ENCODE assay signal across 18 cellular contexts in the genomic region with DNA sequence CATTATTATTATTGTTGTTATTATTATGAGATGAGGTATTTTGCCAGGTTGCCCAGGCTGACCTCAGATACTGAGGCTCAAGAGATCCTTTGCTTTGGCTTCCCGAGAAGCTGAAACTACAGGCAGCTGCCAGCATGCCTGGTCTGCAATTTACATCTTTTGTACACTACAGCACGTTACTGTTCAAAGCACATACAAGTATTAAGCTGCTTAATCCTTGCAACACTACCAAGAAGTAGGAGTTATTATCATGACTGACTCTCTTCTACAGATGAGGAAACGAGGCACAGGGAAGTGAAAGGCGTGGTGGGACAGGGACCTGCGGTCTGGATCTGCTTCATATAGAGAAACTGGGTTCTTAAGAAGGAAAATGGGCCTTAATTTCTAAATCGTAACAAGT. TPM values are rescaled to one million over a fixed set of nuclear protein-coding genes. Genes with fewer than 3 reads are reported as not detected.
DNase-seq lines count a peak whose midpoint lies in the region; ATAC-seq, FAIRE-seq and TF ChIP-seq lines count a peak whose summit lies in the region.
"Had no signal": no experiment of that assay in that cellular context is flagged by ENCODE, and none has a peak within 500 bp of the region (broad histone marks: within the 10 kb centered on the region; RNA-seq: fewer than 3 reads in every experiment).

No MANE protein-coding gene starts in this region.

- intact Hi-C loops in heart right ventricle (cut with DNase I): loop anchor here in 1 of 10 donors (5.0 kb wide), 1 partner anchor 44 kb away; no protein-coding TSS in a partner anchor
- intact Hi-C loops in cardiac septum (cut with DNase I): no loop called here
- intact Hi-C loops in esophagus squamous epithelium (cut with DNase I): no loop called here
- intact Hi-C loops in tibial artery (cut with DNase I; ENCODE audit: low total_unique reads): no loop called here

- H3K9me3 ChIP-seq in heart right ventricle: no peaks in the 10 kb centered on the region
- H3K9me3 ChIP-seq in esophagus squamous epithelium: no peaks in the 10 kb centered on the region
- H3K9me3 ChIP-seq in tibial artery: no peaks in the 10 kb centered on the region
- H3K9me3 ChIP-seq: SJCRH30 had no signal

- no peak overlapping the region for H3K27ac Mint-ChIP-seq in activated T-cell treated with anti-CD3 and anti-CD28 coated beads, Interleukin-2, amount 50 U/mL, for 72 hours
- H3K27ac Mint-ChIP-seq: memory B cell; stimulated activated effector memory CD8-positive, alpha-beta T cell treated with anti-CD3 and anti-CD28 coated beads, Interleukin-12 subunit alpha, Interleukin-12 subunit beta, amount 100 ng/mL, for 72 hours had no signal

- H3K4me1 Mint-ChIP-seq in activated T-cell treated with anti-CD3 and anti-CD28 coated beads, Interleukin-2, amount 50 U/mL, for 72 hours (ENCODE audit: low read depth): no peaks in the 10 kb centered on the region
- H3K4me1 Mint-ChIP-seq: memory B cell; stimulated activated effector memory CD8-positive, alpha-beta T cell treated with anti-CD3 and anti-CD28 coated beads, Interleukin-12 subunit alpha, Interleukin-12 subunit beta, amount 100 ng/mL, for 72 hours had no signal

- H3K4me3 Mint-ChIP-seq in activated T-cell treated with anti-CD3 and anti-CD28 coated beads, Interleukin-2, amount 50 U/mL, for 72 hours: no peak overlapping the region
- H3K4me3 Mint-ChIP-seq: memory B cell; neural crest cell; stimulated activated effector memory CD8-positive, alpha-beta T cell treated with anti-CD3 and anti-CD28 coated beads, Interleukin-12 subunit alpha, Interleukin-12 subunit beta, amount 100 ng/mL, for 72 hours had no signal

- no peaks in the 10 kb centered on the region for H3K36me3 ChIP-seq in heart right ventricle
- H3K36me3 ChIP-seq in esophagus squamous epithelium: no peaks in the 10 kb centered on the region
- no peaks in the 10 kb centered on the region for H3K36me3 ChIP-seq in tibial artery
- H3K36me3 ChIP-seq: SJCRH30 had no signal

- H3K4me3 ChIP-seq in heart right ventricle: no peak overlapping the region
- H3K4me3 ChIP-seq in esophagus squamous epithelium: no peak overlapping the region
- H3K4me3 ChIP-seq in tibial artery: no peak overlapping the region
- H3K4me3 ChIP-seq: SJCRH30 had no signal

- DNase-seq in heart right ventricle (no peak), cardiac septum (ENCODE audit: low spot score) (no peak), esophagus squamous epithelium (lab: John Stamatoyannopoulos, UW) (no peak), tibial artery (no peak), NCI-H1930 (lab: John Stamatoyannopoulos, UW) (no peak), urothelium cell line (ENCODE audit: low spot score) (no peak)
- DNase-seq in activated T-cell treated with anti-CD3 and anti-CD28 coated beads, Interleukin-2, amount 50 U/mL, for 72 hours: no peak
- DNase-seq: amygdala, Calu3, KG1, NCI-H2081, NCI-H748 treated with DMSO at 0.1 percent for 48 hours, SJCRH30 had no signal

- no peak for FAIRE-seq in urothelium cell line (lab: Jason Lieb, UNC)

- H3K27me3 ChIP-seq in heart right ventricle (no peaks in the 10 kb centered on the region), esophagus squamous epithelium (no peaks in the 10 kb centered on the region), tibial artery (no peaks in the 10 kb centered on the region)
- H3K27me3 ChIP-seq: SJCRH30 had no signal

- no peaks in the 10 kb centered on the region for H3K36me3 Mint-ChIP-seq in activated T-cell treated with anti-CD3 and anti-CD28 coated beads, Interleukin-2, amount 50 U/mL, for 72 hours (ENCODE audit: insufficient read depth in 2 of 2)
- H3K36me3 Mint-ChIP-seq: memory B cell; stimulated activated effector memory CD8-positive, alpha-beta T cell treated with anti-CD3 and anti-CD28 coated beads, Interleukin-12 subunit alpha, Interleukin-12 subunit beta, amount 100 ng/mL, for 72 hours had no signal

- no peaks in the 10 kb centered on the region for H3K9me3 Mint-ChIP-seq in activated T-cell treated with anti-CD3 and anti-CD28 coated beads, Interleukin-2, amount 50 U/mL, for 72 hours
- H3K9me3 Mint-ChIP-seq: memory B cell; neural crest cell; stimulated activated effector memory CD8-positive, alpha-beta T cell treated with anti-CD3 and anti-CD28 coated beads, Interleukin-12 subunit alpha, Interleukin-12 subunit beta, amount 100 ng/mL, for 72 hours had no signal

- TF ChIP-seq CTCF in heart right ventricle (IDR thresholded peaks at IDR 0.05) (no peak), esophagus squamous epithelium (IDR thresholded peaks at IDR 0.05) (no peak), tibial artery (IDR thresholded peaks at IDR 0.05) (no peak)

- H3K27ac ChIP-seq in heart right ventricle (peak overlapping the region in 6 of 10 donors; percentile 33 to 72 (median 60)), esophagus squamous epithelium (peak overlapping the region in 3 of 4 donors; percentile 40 to 52 (median 43)), tibial artery (peak overlapping the region; percentile 35 to 65)
- H3K27ac ChIP-seq: SJCRH30 had no signal

- no peak for TF ChIP-seq POLR2A in esophagus squamous epithelium (IDR thresholded peaks at IDR 0.05)

- ATAC-seq in heart right ventricle (peak in 6 of 8 donors; percentile 18 to 53 (median 30)), SK-N-SH treated with all-trans-retinoic acid at 6 μM for 48 hours (peak; percentile 24; the same call in 2 of the 3 replicates)
- no peak for ATAC-seq in activated T-cell treated with anti-CD3 and anti-CD28 coated beads, Interleukin-2, amount 50 U/mL, for 72 hours (replicated peaks in 1 of 2)
- ATAC-seq: stimulated activated effector memory CD8-positive, alpha-beta T cell treated with anti-CD3 and anti-CD28 coated beads, Interleukin-12 subunit alpha, Interleukin-12 subunit beta, amount 100 ng/mL, for 72 hours had no signal

- H3K4me1 ChIP-seq in heart right ventricle (peaks cover 0 to 88% (median 71%) of the 10 kb centered on the region in 9 donors), esophagus squamous epithelium (peaks cover 5 to 54% (median 25%) of the 10 kb centered on the region in 3 donors), tibial artery (peaks cover 0 to 76% (median 28%) of the 10 kb centered on the region in 4 donors)
- H3K4me1 ChIP-seq: SJCRH30 had no signal

- 48 to 53% methylated on average over 6 of the region's 6 CpGs for WGBS in heart right ventricle, 2 donors
- WGBS in esophagus squamous epithelium, 2 donors: 20 to 24% methylated on average over 6 of the region's 6 CpGs

- H3K27me3 Mint-ChIP-seq in activated T-cell treated with anti-CD3 and anti-CD28 coated beads, Interleukin-2, amount 50 U/mL, for 72 hours (ENCODE audit: low read depth): peaks cover 52% of the 10 kb centered on the region

TF ChIP-seq in SK-N-SH treated with all-trans-retinoic acid at 6 μM for 48 hours, 23 proteins besides CTCF, POLR2A, EP300 and RAD21 (continues in another document):
- TF ChIP-seq ARNTL (CRISPR knock-in tag; IDR thresholded peaks at IDR 0.05; ENCODE audit: borderline replicate concordance, low read depth) (no peak), ISL1 (CRISPR knock-in tag; IDR thresholded peaks at IDR 0.05) (no peak), ZFP3 (CRISPR knock-in tag; IDR thresholded peaks at IDR 0.05) (no peak), TCF4 (CRISPR knock-in tag; IDR thresholded peaks at IDR 0.05; ENCODE audit: borderline replicate concordance) (no peak), ZNF8 (CRISPR knock-in tag; IDR thresholded peaks at IDR 0.05) (no peak), RARB (CRISPR knock-in tag; IDR thresholded peaks at IDR 0.05) (no peak), OSR1 (CRISPR knock-in tag; IDR thresholded peaks at IDR 0.05) (no peak), CSDC2 (CRISPR knock-in tag; IDR thresholded peaks at IDR 0.05) (no peak), ZNF70 (CRISPR knock-in tag; IDR thresholded peaks at IDR 0.05) (no peak), ZFP30 (CRISPR knock-in tag; IDR thresholded peaks at IDR 0.05) (no peak), ESRRG (CRISPR knock-in tag; IDR thresholded peaks at IDR 0.05) (no peak), ZNF565 (CRISPR knock-in tag; conservative IDR thresholded peaks at IDR 0.05; ENCODE audit: low read depth) (no peak), TOX (CRISPR knock-in tag; IDR thresholded peaks at IDR 0.05; ENCODE audit: borderline replicate concordance) (no peak)
- TF ChIP-seq, protein P1, sequence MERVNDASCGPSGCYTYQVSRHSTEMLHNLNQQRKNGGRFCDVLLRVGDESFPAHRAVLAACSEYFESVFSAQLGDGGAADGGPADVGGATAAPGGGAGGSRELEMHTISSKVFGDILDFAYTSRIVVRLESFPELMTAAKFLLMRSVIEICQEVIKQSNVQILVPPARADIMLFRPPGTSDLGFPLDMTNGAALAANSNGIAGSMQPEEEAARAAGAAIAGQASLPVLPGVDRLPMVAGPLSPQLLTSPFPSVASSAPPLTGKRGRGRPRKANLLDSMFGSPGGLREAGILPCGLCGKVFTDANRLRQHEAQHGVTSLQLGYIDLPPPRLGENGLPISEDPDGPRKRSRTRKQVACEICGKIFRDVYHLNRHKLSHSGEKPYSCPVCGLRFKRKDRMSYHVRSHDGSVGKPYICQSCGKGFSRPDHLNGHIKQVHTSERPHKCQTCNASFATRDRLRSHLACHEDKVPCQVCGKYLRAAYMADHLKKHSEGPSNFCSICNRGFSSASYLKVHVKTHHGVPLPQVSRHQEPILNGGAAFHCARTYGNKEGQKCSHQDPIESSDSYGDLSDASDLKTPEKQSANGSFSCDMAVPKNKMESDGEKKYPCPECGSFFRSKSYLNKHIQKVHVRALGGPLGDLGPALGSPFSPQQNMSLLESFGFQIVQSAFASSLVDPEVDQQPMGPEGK (CRISPR knock-in tag; IDR thresholded peaks at IDR 0.05; ENCODE audit: borderline replicate concordance): no peak
- TF ChIP-seq, protein P2, sequence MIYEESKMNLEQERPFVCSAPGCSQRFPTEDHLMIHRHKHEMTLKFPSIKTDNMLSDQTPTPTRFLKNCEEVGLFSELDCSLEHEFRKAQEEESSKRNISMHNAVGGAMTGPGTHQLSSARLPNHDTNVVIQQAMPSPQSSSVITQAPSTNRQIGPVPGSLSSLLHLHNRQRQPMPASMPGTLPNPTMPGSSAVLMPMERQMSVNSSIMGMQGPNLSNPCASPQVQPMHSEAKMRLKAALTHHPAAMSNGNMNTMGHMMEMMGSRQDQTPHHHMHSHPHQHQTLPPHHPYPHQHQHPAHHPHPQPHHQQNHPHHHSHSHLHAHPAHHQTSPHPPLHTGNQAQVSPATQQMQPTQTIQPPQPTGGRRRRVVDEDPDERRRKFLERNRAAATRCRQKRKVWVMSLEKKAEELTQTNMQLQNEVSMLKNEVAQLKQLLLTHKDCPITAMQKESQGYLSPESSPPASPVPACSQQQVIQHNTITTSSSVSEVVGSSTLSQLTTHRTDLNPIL (CRISPR knock-in tag; IDR thresholded peaks at IDR 0.05; ENCODE audit: low read depth): no peak

RNA-seq across cellular contexts. Expression of a gene that starts 11.6 kb away (rescaled TPM):
- total RNA-seq in heart right ventricle: 10 to 100 TPM; 10.7 to 30.5 (median 16.5) TPM
- 10 to 100 TPM in 1 of 2 donors, 1 to 10 TPM in 1; 9.5 to 10.2 TPM for polyA plus RNA-seq in heart right ventricle
- total RNA-seq in cardiac septum: 15.5 TPM
- 10 to 100 TPM in 1 of 4 donors, 1 to 10 TPM in 3; 2.5 to 10.9 (median 8.4) TPM for total RNA-seq in esophagus squamous epithelium
- total RNA-seq in activated T-cell treated with anti-CD3 and anti-CD28 coated beads, Interleukin-2, amount 50 U/mL, for 72 hours: under 1 TPM in 1 of 2 donors, not detected in 1; 0.07 TPM
- total RNA-seq: Calu3, SJCRH30 had no signal
- polyA plus RNA-seq: fibroblast of lung had no signal

Comparison
In these comparisons a context has a peak if more than half of its experiments do, and no peak if none do; other contexts are left out.
1. ATAC-seq: peak in heart right ventricle (6 of 8) and SK-N-SH treated with all-trans-retinoic acid at 6 μM for 48 hours (single experiment); none in activated T-cell treated with anti-CD3 and anti-CD28 coated beads, Interleukin-2, amount 50 U/mL, for 72 hours (0 of 2).
2. Peak in every context shown above with its lines, with median percentiles within 50 percentile points of each other: H3K27ac ChIP-seq.